9 cellular contexts compared by ENCODE assay signal in genomic region chr10:13891542-13892431, GRCh38.
DNase-seq lines count a peak whose midpoint lies in the region; ATAC-seq and TF ChIP-seq lines count a peak whose summit lies in the region.
"Had no signal": no experiment of that assay in that cellular context is flagged by ENCODE, and none has a peak within 500 bp of the region (broad histone marks: within the 10 kb centered on the region; RNA-seq: fewer than 3 reads in every experiment).

No MANE protein-coding gene starts in this region.

- no peaks in the 10 kb centered on the region for H3K9me3 ChIP-seq in lung (ENCODE audit: control insufficient read depth in 2 of 2, insufficient read depth in 1 of 2, low read length in 1 of 2)
- no peaks in the 10 kb centered on the region for H3K9me3 ChIP-seq in transverse colon

- ATAC-seq in lung (ENCODE audit: insufficient read depth, low FRiP score) = peak; percentile 38
- ATAC-seq in HG03045 (IDR thresholded peaks at IDR 0.05; ENCODE audit: unreplicated experiment) = no peak

- intact Hi-C loops in transverse colon (cut with DNase I; ENCODE audit: low total_unique reads) = no loop called here

- in situ Hi-C loops in transverse colon (cut with MboI; ENCODE audit: low pct_ligation_motif_present in 1 of 4, low pct_unique_long_range_greater_than_20kb in 1 of 4, low sequenced_read_pairs in 3 of 4) = no loop called here

- no peak for TF ChIP-seq EP300 in transverse colon (IDR thresholded peaks at IDR 0.05; ENCODE audit: low read depth)

- DNase-seq in EH (ENCODE audit: low read depth) (peak; percentile 48), NCI-H510A (lab: John Stamatoyannopoulos, UW) (peak; percentile 32), coronary artery (ENCODE audit: low spot score) (no peak), lung (ENCODE audit: low spot score) (no peak), transverse colon (no peak), NCI-H2107 treated with DMSO at 0.1 percent for 48 hours (lab: John Stamatoyannopoulos, UW; ENCODE audit: unreplicated experiment) (no peak), 8988T (no peak)

- H3K4me3 ChIP-seq in coronary artery (peak overlapping the region; percentile 73), lung (peak overlapping the region; percentile 50), transverse colon (peak overlapping the region; percentile 19 to 42 (median 28))

- no peaks in the 10 kb centered on the region for H3K36me3 ChIP-seq in lung (ENCODE audit: control insufficient read depth in 2 of 2, insufficient read depth in 2 of 2, low read length in 2 of 2)
- H3K36me3 ChIP-seq in transverse colon = no peaks in the 10 kb centered on the region

- no peak for TF ChIP-seq POLR2A in transverse colon (IDR thresholded peaks at IDR 0.05)

- H3K27me3 ChIP-seq in lung (ENCODE audit: control insufficient read depth, insufficient read depth) = no peaks in the 10 kb centered on the region
- peaks cover 31% of the 10 kb centered on the region for H3K27me3 ChIP-seq in transverse colon

- TF ChIP-seq CTCF in coronary artery (IDR thresholded peaks at IDR 0.05) (no peak), lung (IDR thresholded peaks at IDR 0.05; ENCODE audit: control extremely low read depth, extremely low read depth) (no peak), transverse colon (IDR thresholded peaks at IDR 0.05) (no peak)

- 2 to 3% methylated on average over 46 to 95 of the region's 95 CpGs for WGBS in lung, 2 donors
- 8 to 40% methylated on average over 1 to 32 of the region's 95 CpGs for WGBS in transverse colon (ENCODE audit: low coverage in 1 of 2), 2 donors

- H3K27ac ChIP-seq in coronary artery (peak overlapping the region; percentile 82 to 94), lung (ENCODE audit: low read depth in 1 of 2, low read length in 1 of 2) (peak overlapping the region; percentile 75 to 82), transverse colon (peak overlapping the region; percentile 50 to 67 (median 60))
- H3K27ac ChIP-seq: KMS-11 had no signal

- H3K4me1 ChIP-seq in lung (ENCODE audit: control insufficient read depth in 2 of 2, insufficient read depth in 2 of 2, low read length in 2 of 2) (peaks cover 0 to 2% of the 10 kb centered on the region in 2 donors), transverse colon (peaks cover 0 to 8% (median 5%) of the 10 kb centered on the region in 4 donors)

Comparison
In these comparisons a context has a peak if more than half of its experiments do, and no peak if none do; other contexts are left out.
1. DNase-seq: peak in EH (single experiment) and NCI-H510A (single experiment); none in coronary artery (single experiment), lung (single experiment), transverse colon (single experiment), NCI-H2107 treated with DMSO at 0.1 percent for 48 hours (single experiment) and 8988T (single experiment).
2. Peak in every context shown above with its lines, with median percentiles within 50 percentile points of each other: H3K27ac ChIP-seq and H3K4me3 ChIP-seq.